ENCODE assay signal across 19 cellular contexts in the genomic region with DNA sequence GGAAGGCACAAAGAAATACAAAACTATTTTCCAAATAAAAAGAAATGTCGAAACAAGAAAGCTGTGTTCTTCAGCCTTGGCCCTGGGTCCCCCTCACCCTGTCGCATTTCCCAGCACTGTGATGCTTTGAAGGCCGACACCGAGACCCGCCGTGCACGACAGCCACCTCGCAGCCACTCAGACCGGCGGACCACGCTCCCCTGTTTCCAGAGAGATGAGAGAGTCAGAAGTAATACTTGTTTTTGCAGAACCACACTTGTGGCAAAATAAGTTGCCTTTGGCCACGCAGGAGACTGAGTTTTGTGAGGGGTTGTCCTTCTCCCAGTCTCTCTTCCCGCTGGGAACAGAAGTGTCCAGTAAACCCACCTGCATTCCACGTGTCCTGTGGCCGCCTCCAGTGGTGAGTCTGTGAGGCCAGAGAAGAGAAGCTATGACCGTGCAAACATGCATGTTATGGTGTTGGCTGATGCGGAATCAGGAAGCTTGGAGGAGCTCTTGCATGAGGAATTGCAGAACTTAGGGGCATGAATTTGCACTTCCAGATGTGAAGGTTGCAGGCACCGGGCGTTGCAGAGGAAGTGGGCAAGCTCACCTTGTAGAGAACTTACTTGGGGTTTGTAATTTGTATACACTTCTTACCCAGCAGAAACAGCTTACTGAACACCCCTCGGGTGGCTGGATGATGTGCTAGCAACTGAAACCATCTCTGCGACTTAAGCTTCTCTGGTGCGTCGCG.
DNase-seq lines count a peak whose midpoint lies in the region; ATAC-seq, FAIRE-seq and TF ChIP-seq lines count a peak whose summit lies in the region.
"Had no signal": no experiment of that assay in that cellular context is flagged by ENCODE, and none has a peak within 500 bp of the region (broad histone marks: within the 10 kb centered on the region; RNA-seq: fewer than 3 reads in every experiment).

No MANE protein-coding gene starts in this region.

- H4K5ac ChIP-seq in H9 (ENCODE audit: insufficient read length, low read depth, low read length), result no peak overlapping the region

- TF ChIP-seq CTCF in H9 (conservative IDR thresholded peaks at IDR 0.05) (no peak), kidney (IDR thresholded peaks at IDR 0.05; ENCODE audit: borderline replicate concordance, extremely low read depth, insufficient read depth) (no peak), sigmoid colon (IDR thresholded peaks at IDR 0.05) (no peak)

- peaks cover 0 to 2% (median 0%) of the 10 kb centered on the region in 3 experiments; a peak in 2 of 7 replicates for H3K36me3 Mint-ChIP-seq in H9 (ENCODE audit: insufficient read depth in 1 of 3, low read depth in 3 of 3)
- H3K36me3 Mint-ChIP-seq in activated CD8-positive, alpha-beta memory T cell treated with anti-CD3 and anti-CD28 coated beads, Interleukin-2, amount 10 ng/mL, durations not matched to agents 7 days and 5 days, result peaks cover 3% of the 10 kb centered on the region
- H3K36me3 Mint-ChIP-seq in activated T-cell treated with anti-CD3 and anti-CD28 coated beads, Interleukin-2, amount 50 U/mL, for 24 hours (ENCODE audit: low read depth), result peaks cover 70% of the 10 kb centered on the region

- H3K27me3 ChIP-seq in H9 (ENCODE audit: insufficient read depth, low read length) (no peaks in the 10 kb centered on the region), sigmoid colon (no peaks in the 10 kb centered on the region), H7 (ENCODE audit: control insufficient read depth, insufficient read depth, low read length) (no peaks in the 10 kb centered on the region)

- no peak overlapping the region for H3K18ac ChIP-seq in H9 (ENCODE audit: insufficient read length, low read depth, low read length)

- no peak overlapping the region for H4K8ac ChIP-seq in H9 (replicated peaks; ENCODE audit: insufficient read length, low read depth, low read length)

- H3K27ac ChIP-seq in H9 (ENCODE audit: insufficient read length, low read depth, low read length) (no peak overlapping the region), kidney (ENCODE audit: low read depth in 2 of 2, low read length in 2 of 2) (no peak overlapping the region), sigmoid colon (no peak overlapping the region)

- H4K91ac ChIP-seq in H9 (ENCODE audit: insufficient read length, low read depth, low read length), result no peak overlapping the region

- H3K4me3 Mint-ChIP-seq in H9, result no peak overlapping the region
- no peak overlapping the region for H3K4me3 Mint-ChIP-seq in activated CD8-positive, alpha-beta memory T cell treated with anti-CD3 and anti-CD28 coated beads, Interleukin-2, amount 10 ng/mL, durations not matched to agents 7 days and 5 days
- H3K4me3 Mint-ChIP-seq in activated T-cell treated with anti-CD3 and anti-CD28 coated beads, Interleukin-2, amount 50 U/mL, for 24 hours, result no peak overlapping the region

- H3K27me3 Mint-ChIP-seq in H9 (ENCODE audit: low read depth), result no peaks in the 10 kb centered on the region
- no peaks in the 10 kb centered on the region for H3K27me3 Mint-ChIP-seq in activated CD8-positive, alpha-beta memory T cell treated with anti-CD3 and anti-CD28 coated beads, Interleukin-2, amount 10 ng/mL, durations not matched to agents 7 days and 5 days
- H3K27me3 Mint-ChIP-seq in activated T-cell treated with anti-CD3 and anti-CD28 coated beads, Interleukin-2, amount 50 U/mL, for 24 hours, result no peaks in the 10 kb centered on the region

- TF ChIP-seq POLR2A in sigmoid colon (IDR thresholded peaks at IDR 0.05), result no peak

- H3K23me2 ChIP-seq in H9 (ENCODE audit: insufficient read length, low read depth, low read length, poor library complexity, severe bottlenecking), result no peaks in the 10 kb centered on the region

- CTCF ChIA-PET in activated CD8-positive, alpha-beta memory T cell treated with anti-CD3 and anti-CD28 coated beads, Interleukin-2, amount 10 ng/mL, durations not matched to agents 7 days and 5 days (lab: Charles Lee), result no interaction called here

- no CpG with 5 or more reads among the region's 24 CpGs for WGBS in H9 (ENCODE audit: extremely low coverage, insufficient read length, low lambda C conversion rate)
- 91 to 95% methylated on average over 24 of the region's 24 CpGs for WGBS in sigmoid colon, 2 donors

- no peak overlapping the region for H2AFZ ChIP-seq in H9 (ENCODE audit: low read length)

- no peak overlapping the region for H3K56ac ChIP-seq in H9 (ENCODE audit: insufficient read length, low read depth, low read length)

- H2BK5ac ChIP-seq in H9 (ENCODE audit: insufficient read length, low read length), result no peak overlapping the region

- H3K9ac ChIP-seq in H9 (ENCODE audit: extremely low read depth, insufficient read length, low read length) (no peak overlapping the region), kidney (ENCODE audit: low read length in 2 of 2) (no peak overlapping the region)

- H2BK12ac ChIP-seq in H9 (ENCODE audit: insufficient read length, low read depth, low read length), result no peak overlapping the region

- TF ChIP-seq EP300 in sigmoid colon (IDR thresholded peaks at IDR 0.05), result no peak

- no peak overlapping the region for H2BK15ac ChIP-seq in H9 (ENCODE audit: low read depth, low read length)

- no peak overlapping the region for H3K23ac ChIP-seq in H9 (ENCODE audit: insufficient read length, low read depth, low read length)

- H3K79me2 ChIP-seq in H9 (ENCODE audit: insufficient read depth, low read length), result no peaks in the 10 kb centered on the region

- H3K9me3 ChIP-seq in H9 (ENCODE audit: control insufficient read depth, low read depth, low read length), result no peaks in the 10 kb centered on the region
- H3K9me3 ChIP-seq in kidney (ENCODE audit: control insufficient read depth in 1 of 2, low read length in 2 of 2), result no peaks in the 10 kb centered on the region
- H3K9me3 ChIP-seq in sigmoid colon, result no peaks in the 10 kb centered on the region
- H3K9me3 ChIP-seq: Caco-2 had no signal

- no peaks in the 10 kb centered on the region for H3K4me1 Mint-ChIP-seq in H9
- H3K4me1 Mint-ChIP-seq in activated CD8-positive, alpha-beta memory T cell treated with anti-CD3 and anti-CD28 coated beads, Interleukin-2, amount 10 ng/mL, durations not matched to agents 7 days and 5 days, result no peaks in the 10 kb centered on the region
- H3K4me1 Mint-ChIP-seq in activated T-cell treated with anti-CD3 and anti-CD28 coated beads, Interleukin-2, amount 50 U/mL, for 24 hours (ENCODE audit: low read depth), result no peaks in the 10 kb centered on the region

- no peak overlapping the region for H3T11ph ChIP-seq in H9 (ENCODE audit: low read length)

- no peak for ATAC-seq in activated CD8-positive, alpha-beta memory T cell treated with anti-CD3 and anti-CD28 coated beads, Interleukin-2, amount 10 ng/mL, durations not matched to agents 7 days and 5 days

- H4K20me1 ChIP-seq in H9 (ENCODE audit: control insufficient read depth, insufficient read depth, insufficient read length), result no peaks in the 10 kb centered on the region

- no peak overlapping the region for H3K4me2 ChIP-seq in H9 (ENCODE audit: insufficient read depth, insufficient read length, low read length)

- H3K4me1 ChIP-seq in H9 (ENCODE audit: insufficient read depth, low read length) (no peaks in the 10 kb centered on the region), kidney (ENCODE audit: control insufficient read depth in 1 of 2, insufficient read depth in 1 of 2, low read depth in 1 of 2, low read length in 2 of 2) (no peaks in the 10 kb centered on the region), sigmoid colon (no peaks in the 10 kb centered on the region)
- H3K4me1 ChIP-seq: Caco-2 had no signal

- H2BK20ac ChIP-seq in H9 (ENCODE audit: low read depth, low read length, poor library complexity, severe bottlenecking), result no peak overlapping the region

- H3K14ac ChIP-seq in H9 (ENCODE audit: insufficient read depth, low read length), result no peak overlapping the region; the same call in 1 of the 2 replicates

- H3K79me1 ChIP-seq in H9 (ENCODE audit: insufficient read depth, low read depth, low read length, poor library complexity, severe bottlenecking), result no peaks in the 10 kb centered on the region

- no peak overlapping the region for H3K4ac ChIP-seq in H9 (ENCODE audit: low read depth, low read length)

- H3K9me3 Mint-ChIP-seq in H9, result no peaks in the 10 kb centered on the region
- no peaks in the 10 kb centered on the region for H3K9me3 Mint-ChIP-seq in activated CD8-positive, alpha-beta memory T cell treated with anti-CD3 and anti-CD28 coated beads, Interleukin-2, amount 10 ng/mL, durations not matched to agents 7 days and 5 days (ENCODE audit: low read depth)
- H3K9me3 Mint-ChIP-seq in activated T-cell treated with anti-CD3 and anti-CD28 coated beads, Interleukin-2, amount 50 U/mL, for 24 hours, result peaks cover 19% of the 10 kb centered on the region

- H3K36me3 ChIP-seq in kidney (ENCODE audit: control insufficient read depth in 1 of 2, insufficient read depth in 2 of 2, low read length in 2 of 2) (peaks cover 0 to 4% of the 10 kb centered on the region in 2 donors), sigmoid colon (peaks cover 0 to 17% (median 3%) of the 10 kb centered on the region in 4 donors), H7 (replicated peaks; ENCODE audit: control insufficient read depth, insufficient read depth, low read length) (no peaks in the 10 kb centered on the region; the same call in 1 of the 2 replicates)

- no peak overlapping the region; a peak in 1 of 7 replicates for H3K27ac Mint-ChIP-seq in H9
- no peak overlapping the region for H3K27ac Mint-ChIP-seq in activated CD8-positive, alpha-beta memory T cell treated with anti-CD3 and anti-CD28 coated beads, Interleukin-2, amount 10 ng/mL, durations not matched to agents 7 days and 5 days
- H3K27ac Mint-ChIP-seq in activated T-cell treated with anti-CD3 and anti-CD28 coated beads, Interleukin-2, amount 50 U/mL, for 24 hours, result no peak overlapping the region

- H2BK120ac ChIP-seq in H9 (ENCODE audit: low read depth, low read length, poor library complexity, severe bottlenecking), result no peak overlapping the region

- FAIRE-seq in kidney (lab: Jason Lieb, UNC) (no peak), RCC 7860 (lab: Jason Lieb, UNC) (no peak)
- FAIRE-seq: GM12892, GM19239 had no signal

- H3K4me3 ChIP-seq in kidney (ENCODE audit: low read length in 2 of 2) (no peak overlapping the region), sigmoid colon (no peak overlapping the region), H7 (ENCODE audit: insufficient read depth, low read depth, low read length) (no peak overlapping the region)

- intact Hi-C loops in kidney (cut with DNase I) (no loop called here), sigmoid colon (cut with DNase I) (no loop called here)

- DNase-seq in H9, result peak; percentile 14
- DNase-seq in activated CD8-positive, alpha-beta memory T cell treated with anti-CD3 and anti-CD28 coated beads, Interleukin-2, amount 10 ng/mL, durations not matched to agents 7 days and 5 days, result peak; percentile 33
- peak; percentile 41 for DNase-seq in kidney
- peak; percentile 27 for DNase-seq in sigmoid colon
- DNase-seq in activated T-cell treated with anti-CD3 and anti-CD28 coated beads, Interleukin-2, amount 50 U/mL, for 24 hours, result no peak
- no peak for DNase-seq in H7
- no peak for DNase-seq in dedifferentiated amniotic fluid mesenchymal stem cell (ENCODE audit: extremely low spot score)
- no peak for DNase-seq in RCC 7860 (ENCODE audit: low spot score)
- DNase-seq: AML-193; DND-41; GDM1; KBM-7; NCI-H1105; NCI-H1694 treated with DMSO at 0.1 percent for 48 hours; NCI-H69; NK-92 treated with Interleukin-12 subunit alpha and Interleukin-12 subunit beta, amount 100 ng/mL, for 24 hours had no signal

- H2AK5ac ChIP-seq in H9 (ENCODE audit: insufficient read length, low read length), result no peak overlapping the region

Comparison
In these comparisons a context has a peak if more than half of its experiments do, and no peak if none do; other contexts are left out.
1. DNase-seq: peak in H9 (single experiment), activated CD8-positive, alpha-beta memory T cell treated with anti-CD3 and anti-CD28 coated beads, Interleukin-2, amount 10 ng/mL, durations not matched to agents 7 days and 5 days (single experiment), kidney (single experiment) and sigmoid colon (single experiment); none in activated T-cell treated with anti-CD3 and anti-CD28 coated beads, Interleukin-2, amount 50 U/mL, for 24 hours (single experiment), H7 (single experiment), dedifferentiated amniotic fluid mesenchymal stem cell (single experiment) and RCC 7860 (single experiment).